In the genomic region with DNA sequence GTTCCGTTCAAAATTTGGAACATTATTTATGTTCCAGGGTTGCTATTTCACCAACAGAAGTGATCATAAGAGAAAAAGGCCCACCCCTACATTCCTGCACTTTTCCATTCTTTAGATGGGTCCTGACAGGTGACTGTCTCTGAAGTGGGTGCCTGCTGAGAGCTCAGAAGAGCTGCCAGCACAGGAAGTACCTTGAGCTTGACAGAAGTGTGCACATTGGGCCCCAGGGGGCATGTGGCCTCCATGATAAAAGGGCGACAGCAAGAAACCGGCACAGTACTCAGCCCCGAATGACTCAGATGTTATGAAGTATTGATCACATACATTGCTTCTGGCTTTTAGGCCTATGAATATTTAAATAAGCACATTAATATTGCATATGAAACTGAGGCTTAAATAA, we compare ENCODE assay signal across 26 cellular contexts.
"Had no signal": no experiment of that assay in that cellular context is flagged by ENCODE, and none has a peak within 500 bp of the region (broad histone marks: within the 10 kb centered on the region; RNA-seq: fewer than 3 reads in every experiment).

No MANE protein-coding gene starts in this region.

- H3K9me3 Mint-ChIP-seq: activated naive CD8-positive, alpha-beta T cell treated with anti-CD3 and anti-CD28 coated beads for 36 hours; activated T-helper 17 cell treated with anti-CD3 and anti-CD28 coated beads, Interleukin-2, amount 50 U/mL, for 72 hours; natural killer cell; type B pancreatic cell had no signal

- ATAC-seq: activated CD8-positive, alpha-beta T cell treated with anti-CD3 and anti-CD28 coated beads, Interleukin-2, amount 10 ng/mL, durations not matched to agents 7 days and 5 days; activated T-helper 17 cell treated with anti-CD3 and anti-CD28 coated beads, Interleukin-2, amount 50 U/mL, for 72 hours; gastrocnemius medialis; left cardiac atrium; natural killer cell; pancreas; psoas muscle; right cardiac atrium had no signal

- H3K9me3 ChIP-seq: esophagus squamous epithelium, gastrocnemius medialis, pancreas, psoas muscle, thoracic aorta, vagina had no signal

- H3K36me3 Mint-ChIP-seq: activated naive CD8-positive, alpha-beta T cell treated with anti-CD3 and anti-CD28 coated beads for 36 hours; natural killer cell; type B pancreatic cell had no signal

- H3K4me1 Mint-ChIP-seq: activated naive CD8-positive, alpha-beta T cell treated with anti-CD3 and anti-CD28 coated beads for 36 hours; activated T-helper 17 cell treated with anti-CD3 and anti-CD28 coated beads, Interleukin-2, amount 50 U/mL, for 72 hours; natural killer cell had no signal

- H3K36me3 ChIP-seq: esophagus squamous epithelium, gastrocnemius medialis, pancreas, thoracic aorta, vagina had no signal

- H3K27ac Mint-ChIP-seq: activated CD8-positive, alpha-beta T cell treated with anti-CD3 and anti-CD28 coated beads, Interleukin-2, amount 10 ng/mL, durations not matched to agents 7 days and 5 days; activated naive CD8-positive, alpha-beta T cell treated with anti-CD3 and anti-CD28 coated beads for 36 hours; activated T-helper 17 cell treated with anti-CD3 and anti-CD28 coated beads, Interleukin-2, amount 50 U/mL, for 72 hours; natural killer cell; type B pancreatic cell had no signal

- H3K4me3 ChIP-seq: coronary artery, esophagus squamous epithelium, gastrocnemius medialis, pancreas, psoas muscle, thoracic aorta, vagina had no signal

- DNase-seq: activated CD4-positive, alpha-beta T cell treated with anti-CD3 and anti-CD28 coated beads, Interleukin-2, amount 50 U/mL, for 1 hour; activated CD4-positive, CD25-positive, alpha-beta regulatory T cell treated with anti-CD3 and anti-CD28 coated beads, Interleukin-2, amount 50 U/mL, for 72 hours; activated CD8-positive, alpha-beta T cell treated with anti-CD3 and anti-CD28 coated beads, Interleukin-2, amount 10 ng/mL, durations not matched to agents 7 days and 5 days; activated naive CD4-positive, alpha-beta T cell treated with Interleukin-2 at 50 U/mL for 16 hours; activated naive CD8-positive, alpha-beta T cell treated with anti-CD3 and anti-CD28 coated beads for 36 hours; amygdala; cerebellar nuclear complex; esophagus squamous epithelium; gastrocnemius medialis; head of caudate nucleus; hypothalamus; left cardiac atrium; midbrain; natural killer cell; pancreas; psoas muscle; right cardiac atrium; stimulated activated CD4-positive, alpha-beta T cell treated with anti-CD3 and anti-CD28 coated beads, Interleukin-4, amount 100 ng/mL, for 24 hours; stimulated activated naive CD4-positive, alpha-beta T cell treated with Interleukin-2 at 50 U/mL for 16 hours had no signal

- H3K27ac ChIP-seq: coronary artery, esophagus squamous epithelium, gastrocnemius medialis, pancreas, psoas muscle, thoracic aorta, vagina, VCaP had no signal

- H3K27me3 ChIP-seq: esophagus squamous epithelium, gastrocnemius medialis, pancreas, vagina had no signal

- H3K4me1 ChIP-seq: esophagus squamous epithelium, gastrocnemius medialis, pancreas, psoas muscle, vagina had no signal

- H3K4me3 Mint-ChIP-seq: activated CD8-positive, alpha-beta T cell treated with anti-CD3 and anti-CD28 coated beads, Interleukin-2, amount 10 ng/mL, durations not matched to agents 7 days and 5 days; activated naive CD8-positive, alpha-beta T cell treated with anti-CD3 and anti-CD28 coated beads for 36 hours; activated T-helper 17 cell treated with anti-CD3 and anti-CD28 coated beads, Interleukin-2, amount 50 U/mL, for 72 hours; natural killer cell; type B pancreatic cell had no signal

- H3K27me3 Mint-ChIP-seq: activated T-helper 17 cell treated with anti-CD3 and anti-CD28 coated beads, Interleukin-2, amount 50 U/mL, for 72 hours; type B pancreatic cell had no signal

- FAIRE-seq: islet of Langerhans, pancreas had no signal
